ENCODE assay signal across 28 cellular contexts in genomic region chr7:87596696-87597095, GRCh38. TPM values are rescaled to one million over a fixed set of nuclear protein-coding genes. Genes with fewer than 3 reads are reported as not detected.
"Had no signal": no experiment of that assay in that cellular context is flagged by ENCODE, and none has a peak within 500 bp of the region (broad histone marks: within the 10 kb centered on the region; RNA-seq: fewer than 3 reads in every experiment).

No MANE protein-coding gene starts in this region.

- H3K4me3 ChIP-seq: adrenal gland, breast epithelium, MG63, SK-N-MC had no signal

- H3K27ac ChIP-seq: adrenal gland, breast epithelium, SK-N-MC, WERI-Rb-1 had no signal

- DNase-seq: activated CD4-positive, alpha-beta memory T cell treated with anti-CD3 and anti-CD28 coated beads, Interleukin-2, amount 10 ng/mL, durations not matched to agents 7 days and 5 days; activated CD4-positive, alpha-beta T cell treated with anti-CD3 and anti-CD28 coated beads for 36 hours; activated CD4-positive, alpha-beta T cell treated with anti-CD3 and anti-CD28 coated beads, Interleukin-2, amount 50 U/mL, for 1 hour; activated gamma-delta T cell treated with Interleukin-2 at 50 U/mL for 16 hours; activated naive CD4-positive, alpha-beta T cell treated with anti-CD3 and anti-CD28 coated beads, Interleukin-2, amount 10 ng/mL, durations not matched to agents 7 days and 5 days; activated naive CD8-positive, alpha-beta T cell treated with anti-CD3 and anti-CD28 coated beads for 36 hours; activated T-cell treated with anti-CD3 and anti-CD28 coated beads for 4 hours; activated T-cell treated with anti-CD3 and anti-CD28 coated beads, Interleukin-2, amount 50 U/mL, for 48 hours; adrenal gland; anterior cingulate cortex; caudate nucleus; MG63; MV-4-11; NCI-H1092 treated with DMSO at 0.1 percent for 48 hours; NCI-H1417 treated with DMSO at 0.1 percent for 48 hours; NCI-H1694 treated with DMSO at 0.1 percent for 48 hours; NCI-H2029 treated with DMSO at 0.1 percent for 48 hours; NCI-H345; NCI-H510A; NCI-H526 treated with DMSO at 0.1 percent for 48 hours; NCI-H82; SIG-M5; T-cell; WERI-Rb-1 had no signal

- ATAC-seq: activated CD4-positive, alpha-beta T cell treated with anti-CD3 and anti-CD28 coated beads for 36 hours; T-cell had no signal

- H3K36me3 Mint-ChIP-seq: activated naive CD4-positive, alpha-beta T cell treated with anti-CD3 and anti-CD28 coated beads, Interleukin-2, amount 10 ng/mL, durations not matched to agents 7 days and 5 days; activated naive CD8-positive, alpha-beta T cell treated with anti-CD3 and anti-CD28 coated beads for 36 hours; T-cell had no signal

- H3K4me3 Mint-ChIP-seq: activated CD4-positive, alpha-beta memory T cell treated with anti-CD3 and anti-CD28 coated beads, Interleukin-2, amount 10 ng/mL, durations not matched to agents 7 days and 5 days; activated CD4-positive, alpha-beta T cell treated with anti-CD3 and anti-CD28 coated beads for 36 hours; activated naive CD4-positive, alpha-beta T cell treated with anti-CD3 and anti-CD28 coated beads, Interleukin-2, amount 10 ng/mL, durations not matched to agents 7 days and 5 days; activated naive CD8-positive, alpha-beta T cell treated with anti-CD3 and anti-CD28 coated beads for 36 hours; T-cell had no signal

- H3K36me3 ChIP-seq: adrenal gland, breast epithelium, MG63, WERI-Rb-1 had no signal

- H3K9me3 Mint-ChIP-seq: activated CD4-positive, alpha-beta memory T cell treated with anti-CD3 and anti-CD28 coated beads, Interleukin-2, amount 10 ng/mL, durations not matched to agents 7 days and 5 days; activated naive CD4-positive, alpha-beta T cell treated with anti-CD3 and anti-CD28 coated beads, Interleukin-2, amount 10 ng/mL, durations not matched to agents 7 days and 5 days; activated naive CD8-positive, alpha-beta T cell treated with anti-CD3 and anti-CD28 coated beads for 36 hours; activated T-helper 2 cell treated with anti-CD3 and anti-CD28 coated beads, Interferon-gamma antibody, Interleukin-2, Interleukin-4, amounts not matched to agents 10 μg/mL and 5 μg/mL and 100 μg/mL, durations not matched to agents 14 hours and 24 hours and 36 hours; T-cell had no signal

- H3K27ac Mint-ChIP-seq: activated CD4-positive, alpha-beta memory T cell treated with anti-CD3 and anti-CD28 coated beads, Interleukin-2, amount 10 ng/mL, durations not matched to agents 7 days and 5 days; activated CD4-positive, alpha-beta T cell treated with anti-CD3 and anti-CD28 coated beads for 36 hours; activated naive CD4-positive, alpha-beta T cell treated with anti-CD3 and anti-CD28 coated beads, Interleukin-2, amount 10 ng/mL, durations not matched to agents 7 days and 5 days; activated naive CD8-positive, alpha-beta T cell treated with anti-CD3 and anti-CD28 coated beads for 36 hours; activated T-helper 2 cell treated with anti-CD3 and anti-CD28 coated beads, Interferon-gamma antibody, Interleukin-2, Interleukin-4, amounts not matched to agents 10 μg/mL and 5 μg/mL and 100 μg/mL, durations not matched to agents 14 hours and 24 hours and 36 hours had no signal

- H3K27me3 Mint-ChIP-seq: activated naive CD8-positive, alpha-beta T cell treated with anti-CD3 and anti-CD28 coated beads for 36 hours had no signal

- H3K27me3 ChIP-seq: adrenal gland, MG63 had no signal

- H3K9me3 ChIP-seq: adrenal gland, breast epithelium, MG63 had no signal

RNA-seq across cellular contexts. Expression of gene RUNDC3B, which starts 31.5 kb away (rescaled TPM):
- total RNA-seq: activated T-helper 2 cell treated with anti-CD3 and anti-CD28 coated beads, Interferon-gamma antibody, Interleukin-2, Interleukin-4, amounts not matched to agents 10 μg/mL and 5 μg/mL and 100 μg/mL, durations not matched to agents 14 hours and 24 hours and 36 hours; T-helper 2 cell treated with Interferon-gamma antibody and Interleukin-4, amounts not matched to agents 100 ng/mL and 5 ng/mL, for 36 hours had no signal
